In the genomic region with DNA sequence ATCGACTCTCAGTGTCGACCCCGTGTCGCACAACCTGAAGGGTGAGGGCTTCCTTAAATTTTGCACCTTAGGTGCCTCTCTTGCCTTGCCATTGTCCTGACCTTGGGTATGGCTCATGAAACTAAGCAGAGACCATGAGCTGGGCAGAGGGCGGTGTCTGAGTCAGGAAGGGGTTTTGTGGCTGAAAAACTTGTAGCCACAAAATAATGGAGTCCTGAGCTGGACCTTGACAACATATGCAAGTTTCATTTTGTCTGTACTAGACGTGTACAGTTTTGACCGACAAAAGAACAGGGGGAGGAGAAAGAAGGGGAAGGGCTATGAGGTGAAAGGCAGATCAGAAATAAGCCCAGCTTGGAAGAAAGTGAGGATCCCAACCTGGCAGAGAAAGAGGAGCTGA, we compare ENCODE assay signal across 17 cellular contexts. TPM values are rescaled to one million over a fixed set of nuclear protein-coding genes. Genes with fewer than 3 reads are reported as not detected.
DNase-seq lines count a peak whose midpoint lies in the region; ATAC-seq and TF ChIP-seq lines count a peak whose summit lies in the region.
"Had no signal": no experiment of that assay in that cellular context is flagged by ENCODE, and none has a peak within 500 bp of the region (broad histone marks: within the 10 kb centered on the region; RNA-seq: fewer than 3 reads in every experiment).

No MANE protein-coding gene starts in this region.

- peaks cover 4% of the 10 kb centered on the region for H3K9me3 Mint-ChIP-seq in T-helper 2 cell treated with Interferon-gamma antibody and Interleukin-4, amounts not matched to agents 5 μg/mL and 100 μg/mL, for 36 hours
- H3K9me3 Mint-ChIP-seq in progenitor cell of endocrine pancreas (ENCODE audit: low read depth) = no peaks in the 10 kb centered on the region
- H3K9me3 Mint-ChIP-seq: dendritic cell treated with granulocyte-macrophage colony-stimulating factor and Interleukin-4, amounts not matched to agents 40 ng/mL and 50 ng/mL, for 4 days had no signal

- no peak overlapping the region for H3K27ac ChIP-seq in substantia nigra (ENCODE audit: low read depth, low read length, poor library complexity, severe bottlenecking)
- H3K27ac ChIP-seq: esophagus muscularis mucosa, heart right ventricle, pancreas had no signal

- peaks cover 3% of the 10 kb centered on the region for H3K36me3 Mint-ChIP-seq in T-helper 2 cell treated with Interferon-gamma antibody and Interleukin-4, amounts not matched to agents 5 μg/mL and 100 μg/mL, for 36 hours (ENCODE audit: low read depth)
- no peaks in the 10 kb centered on the region for H3K36me3 Mint-ChIP-seq in progenitor cell of endocrine pancreas (ENCODE audit: insufficient read depth)

- H3K27me3 Mint-ChIP-seq in T-helper 2 cell treated with Interferon-gamma antibody and Interleukin-4, amounts not matched to agents 5 μg/mL and 100 μg/mL, for 36 hours (ENCODE audit: low read depth) = no peaks in the 10 kb centered on the region
- peaks cover 8% of the 10 kb centered on the region for H3K27me3 Mint-ChIP-seq in progenitor cell of endocrine pancreas

- peak overlapping the region; percentile 43 for H3K4me3 Mint-ChIP-seq in T-helper 2 cell treated with Interferon-gamma antibody and Interleukin-4, amounts not matched to agents 5 μg/mL and 100 μg/mL, for 36 hours
- no peak overlapping the region for H3K4me3 Mint-ChIP-seq in progenitor cell of endocrine pancreas (ENCODE audit: low read depth)
- H3K4me3 Mint-ChIP-seq: dendritic cell treated with granulocyte-macrophage colony-stimulating factor and Interleukin-4, amounts not matched to agents 40 ng/mL and 50 ng/mL, for 4 days had no signal

- TF ChIP-seq CTCF in progenitor cell of endocrine pancreas (IDR thresholded peaks at IDR 0.05; ENCODE audit: unreplicated experiment) = no peak

- peak; percentile 92 for ATAC-seq in GM18498 (IDR thresholded peaks at IDR 0.05; ENCODE audit: unreplicated experiment)
- ATAC-seq in GM19395 (IDR thresholded peaks at IDR 0.05; ENCODE audit: unreplicated experiment) = peak; percentile 65
- ATAC-seq in HG02885 (IDR thresholded peaks at IDR 0.05; ENCODE audit: poor library complexity, unreplicated experiment) = peak; percentile 95
- ATAC-seq: heart right ventricle, left colon, pancreas had no signal

- DNase-seq in T-helper 2 cell treated with Interferon-gamma antibody and Interleukin-4, amounts not matched to agents 5 μg/mL and 100 μg/mL, for 36 hours (ENCODE audit: low spot score) = no peak
- DNase-seq in progenitor cell of endocrine pancreas (ENCODE audit: low spot score, unreplicated experiment) = no peak
- no peak for DNase-seq in substantia nigra (lab: John Stamatoyannopoulos, UW)
- no peak for DNase-seq in C1 segment of cervical spinal cord (lab: John Stamatoyannopoulos, UW)
- no peak for DNase-seq in NCI-H446 treated with DMSO at 0.1 percent for 48 hours (lab: John Stamatoyannopoulos, UW)
- DNase-seq: GOT3, heart right ventricle, left colon, NCI-H1092 treated with DMSO at 0.1 percent for 48 hours, NCI-H2171 treated with DMSO at 0.1 percent for 48 hours, pancreas, T-helper 9 cell had no signal

- peak overlapping the region; percentile 23 for H3K27ac Mint-ChIP-seq in T-helper 2 cell treated with Interferon-gamma antibody and Interleukin-4, amounts not matched to agents 5 μg/mL and 100 μg/mL, for 36 hours
- H3K27ac Mint-ChIP-seq in progenitor cell of endocrine pancreas = no peak overlapping the region
- H3K27ac Mint-ChIP-seq: dendritic cell treated with granulocyte-macrophage colony-stimulating factor and Interleukin-4, amounts not matched to agents 40 ng/mL and 50 ng/mL, for 4 days had no signal

- peaks cover 56% of the 10 kb centered on the region for H3K4me1 Mint-ChIP-seq in T-helper 2 cell treated with Interferon-gamma antibody and Interleukin-4, amounts not matched to agents 5 μg/mL and 100 μg/mL, for 36 hours (ENCODE audit: low read depth)
- H3K4me1 Mint-ChIP-seq in progenitor cell of endocrine pancreas (ENCODE audit: low read depth) = no peaks in the 10 kb centered on the region

RNA-seq across cellular contexts. Expression of a gene that starts 8.3 kb away (rescaled TPM):
- total RNA-seq in progenitor cell of endocrine pancreas = 7.1 and 7.3 TPM in 2 replicates
